8 cellular contexts compared by ENCODE assay signal in the genomic region with DNA sequence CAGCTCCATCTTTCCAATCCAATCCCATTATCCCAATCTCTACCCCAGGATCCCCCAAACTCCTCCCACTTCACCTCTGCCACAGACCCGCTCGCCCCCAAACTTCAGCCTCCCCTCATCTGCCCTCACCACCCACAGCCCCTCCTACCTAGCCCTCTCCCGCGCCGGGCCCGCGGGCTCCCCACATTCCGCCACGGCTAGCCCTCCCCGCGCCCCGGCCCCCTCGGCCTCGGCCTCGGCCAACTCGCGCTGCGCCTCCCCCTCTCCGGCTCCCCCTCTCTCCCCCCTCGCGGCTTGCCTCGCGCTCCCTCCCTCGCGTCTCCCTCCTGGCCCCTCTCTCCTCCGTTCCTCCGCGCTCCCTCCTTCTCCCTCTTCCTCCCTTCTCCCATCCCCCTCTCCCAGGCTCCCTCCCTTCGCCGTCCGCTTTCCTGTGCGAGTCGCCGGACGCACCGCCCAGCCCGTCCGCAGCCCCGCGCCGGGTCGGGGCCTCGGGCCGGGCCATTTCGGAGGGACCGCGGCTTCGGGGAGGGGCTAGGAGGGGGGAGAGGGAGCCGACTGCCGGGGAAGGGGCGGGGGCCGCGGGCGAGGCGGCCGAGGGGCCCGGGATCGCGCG. TPM values are rescaled to one million over a fixed set of nuclear protein-coding genes. Genes with fewer than 3 reads are reported as not detected.
DNase-seq lines count a peak whose midpoint lies in the region; ATAC-seq and TF ChIP-seq lines count a peak whose summit lies in the region.

A gene with protein sequence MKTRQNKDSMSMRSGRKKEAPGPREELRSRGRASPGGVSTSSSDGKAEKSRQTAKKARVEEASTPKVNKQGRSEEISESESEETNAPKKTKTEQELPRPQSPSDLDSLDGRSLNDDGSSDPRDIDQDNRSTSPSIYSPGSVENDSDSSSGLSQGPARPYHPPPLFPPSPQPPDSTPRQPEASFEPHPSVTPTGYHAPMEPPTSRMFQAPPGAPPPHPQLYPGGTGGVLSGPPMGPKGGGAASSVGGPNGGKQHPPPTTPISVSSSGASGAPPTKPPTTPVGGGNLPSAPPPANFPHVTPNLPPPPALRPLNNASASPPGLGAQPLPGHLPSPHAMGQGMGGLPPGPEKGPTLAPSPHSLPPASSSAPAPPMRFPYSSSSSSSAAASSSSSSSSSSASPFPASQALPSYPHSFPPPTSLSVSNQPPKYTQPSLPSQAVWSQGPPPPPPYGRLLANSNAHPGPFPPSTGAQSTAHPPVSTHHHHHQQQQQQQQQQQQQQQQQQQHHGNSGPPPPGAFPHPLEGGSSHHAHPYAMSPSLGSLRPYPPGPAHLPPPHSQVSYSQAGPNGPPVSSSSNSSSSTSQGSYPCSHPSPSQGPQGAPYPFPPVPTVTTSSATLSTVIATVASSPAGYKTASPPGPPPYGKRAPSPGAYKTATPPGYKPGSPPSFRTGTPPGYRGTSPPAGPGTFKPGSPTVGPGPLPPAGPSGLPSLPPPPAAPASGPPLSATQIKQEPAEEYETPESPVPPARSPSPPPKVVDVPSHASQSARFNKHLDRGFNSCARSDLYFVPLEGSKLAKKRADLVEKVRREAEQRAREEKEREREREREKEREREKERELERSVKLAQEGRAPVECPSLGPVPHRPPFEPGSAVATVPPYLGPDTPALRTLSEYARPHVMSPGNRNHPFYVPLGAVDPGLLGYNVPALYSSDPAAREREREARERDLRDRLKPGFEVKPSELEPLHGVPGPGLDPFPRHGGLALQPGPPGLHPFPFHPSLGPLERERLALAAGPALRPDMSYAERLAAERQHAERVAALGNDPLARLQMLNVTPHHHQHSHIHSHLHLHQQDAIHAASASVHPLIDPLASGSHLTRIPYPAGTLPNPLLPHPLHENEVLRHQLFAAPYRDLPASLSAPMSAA (N-terminal part only) (plus strand): TSS at position 581 of the 613 bp plus-strand sequence. CDS start 6,043 bp downstream, outside the sequence.

- no peaks in the 10 kb centered on the region for H3K9me3 Mint-ChIP-seq in activated naive CD8-positive, alpha-beta T cell (ENCODE audit: low read depth)
- H3K9me3 Mint-ChIP-seq in neural crest cell = no peaks in the 10 kb centered on the region

- H3K4me3 Mint-ChIP-seq in activated naive CD8-positive, alpha-beta T cell = peak within 1 kb of the TSS; percentile 92
- H3K4me3 Mint-ChIP-seq in neural crest cell = peak within 1 kb of the TSS; percentile 98

- H3K4me1 Mint-ChIP-seq in activated naive CD8-positive, alpha-beta T cell (ENCODE audit: low read depth) = peaks cover 53% of the 10 kb centered on the region
- peaks cover 76% of the 10 kb centered on the region for H3K4me1 Mint-ChIP-seq in neural crest cell

- ATAC-seq in GM19023 (IDR thresholded peaks at IDR 0.05; ENCODE audit: unreplicated experiment) (peak; percentile 38), HG02763 (IDR thresholded peaks at IDR 0.05; ENCODE audit: unreplicated experiment) (no peak)

- peak; percentile 16 to 26 for DNase-seq in AML-193 (lab: John Stamatoyannopoulos, UW)
- peak; percentile 92 for DNase-seq in NCI-H82 (lab: John Stamatoyannopoulos, UW)
- no peak for DNase-seq in glomerular endothelial cell (ENCODE audit: extremely low read depth, low read depth, low spot score)
- peak; percentile 57 for DNase-seq in neural crest cell (ENCODE audit: low read depth, low spot score)
- no peak for DNase-seq in COR-L47 (lab: John Stamatoyannopoulos, UW)

- peak within 1 kb of the TSS; percentile 96 for H3K27ac Mint-ChIP-seq in activated naive CD8-positive, alpha-beta T cell
- peak within 1 kb of the TSS; percentile 98 for H3K27ac Mint-ChIP-seq in neural crest cell (ENCODE audit: unreplicated experiment)

- no peak for TF ChIP-seq CTCF in neural crest cell (conservative IDR thresholded peaks at IDR 0.05)

- H3K36me3 Mint-ChIP-seq in activated naive CD8-positive, alpha-beta T cell = no peaks in the 10 kb centered on the region
- peaks cover 3% of the 10 kb centered on the region for H3K36me3 Mint-ChIP-seq in neural crest cell (ENCODE audit: low read depth)

- no peaks in the 10 kb centered on the region for H3K27me3 Mint-ChIP-seq in activated naive CD8-positive, alpha-beta T cell
- H3K27me3 Mint-ChIP-seq in neural crest cell (ENCODE audit: low read depth) = no peaks in the 10 kb centered on the region

RNA-seq across cellular contexts. Expression of the gene that starts here (rescaled TPM):
- total RNA-seq in glomerular endothelial cell = 33.6 and 64.6 TPM in 2 replicates
- total RNA-seq in neural crest cell = 118 and 122 TPM in 2 replicates

Comparison
In these comparisons a context has a peak if more than half of its experiments do, and no peak if none do; other contexts are left out.
1. DNase-seq: peak in AML-193 (2 of 2), NCI-H82 (single experiment) and neural crest cell (single experiment); none in glomerular endothelial cell (single experiment) and COR-L47 (single experiment).